Comparison of ENCODE assay signal across 9 cellular contexts in the genomic region with DNA sequence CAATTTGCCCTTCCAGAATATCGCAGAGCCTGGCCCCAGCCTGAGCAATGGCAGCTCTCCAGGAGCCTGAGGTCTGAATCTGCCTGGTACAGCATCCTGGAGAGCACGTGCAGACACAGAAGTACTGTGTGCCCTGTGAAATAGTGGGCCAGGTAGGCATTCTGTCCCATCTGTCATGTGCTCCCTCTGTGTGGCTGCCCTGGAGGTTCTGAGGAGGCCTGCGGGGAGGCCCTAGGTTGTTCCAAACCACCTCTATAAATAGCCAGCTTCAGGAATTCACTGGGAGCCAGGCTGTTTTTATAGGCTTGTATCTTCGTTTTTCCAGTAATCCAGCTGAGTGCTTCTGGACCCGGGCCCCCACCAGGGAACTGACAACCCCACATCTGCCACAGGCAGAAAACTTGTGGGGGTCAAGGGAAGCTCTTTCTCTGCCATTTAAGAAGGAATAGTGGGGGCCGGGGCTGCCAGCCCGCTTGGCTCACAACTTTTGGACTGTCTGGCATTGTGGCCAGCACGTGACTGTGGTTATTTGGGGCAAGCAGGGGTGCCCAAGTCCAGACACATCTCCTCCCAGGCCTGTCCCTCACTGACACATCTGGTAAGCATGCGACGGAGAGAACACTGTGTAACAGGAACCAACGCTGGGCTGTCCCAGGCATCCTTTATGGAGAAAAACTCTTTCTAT.
DNase-seq lines count a peak whose midpoint lies in the region; ATAC-seq and TF ChIP-seq lines count a peak whose summit lies in the region.
"Had no signal": no experiment of that assay in that cellular context is flagged by ENCODE, and none has a peak within 500 bp of the region (broad histone marks: within the 10 kb centered on the region; RNA-seq: fewer than 3 reads in every experiment).

No MANE protein-coding gene starts in this region.

- no peaks in the 10 kb centered on the region for H3K4me1 Mint-ChIP-seq in stimulated activated effector memory CD8-positive, alpha-beta T cell treated with anti-CD3 and anti-CD28 coated beads, Interleukin-12 subunit alpha, Interleukin-12 subunit beta, amount 100 ng/mL, for 72 hours

- H3K27ac Mint-ChIP-seq in stimulated activated effector memory CD8-positive, alpha-beta T cell treated with anti-CD3 and anti-CD28 coated beads, Interleukin-12 subunit alpha, Interleukin-12 subunit beta, amount 100 ng/mL, for 72 hours, result no peak overlapping the region

- H3K9me3 Mint-ChIP-seq in stimulated activated effector memory CD8-positive, alpha-beta T cell treated with anti-CD3 and anti-CD28 coated beads, Interleukin-12 subunit alpha, Interleukin-12 subunit beta, amount 100 ng/mL, for 72 hours, result no peaks in the 10 kb centered on the region

- TF ChIP-seq CTCF in lower lobe of right lung (IDR thresholded peaks at IDR 0.05) (no peak), tibial artery (IDR thresholded peaks at IDR 0.05) (peak in 1 of 2 experiments; percentile 15)

- H3K36me3 ChIP-seq in lower lobe of right lung (no peaks in the 10 kb centered on the region), tibial artery (no peaks in the 10 kb centered on the region)

- H3K9me3 ChIP-seq in lower lobe of right lung (no peaks in the 10 kb centered on the region), tibial artery (no peaks in the 10 kb centered on the region)

- no peaks in the 10 kb centered on the region for H3K36me3 Mint-ChIP-seq in stimulated activated effector memory CD8-positive, alpha-beta T cell treated with anti-CD3 and anti-CD28 coated beads, Interleukin-12 subunit alpha, Interleukin-12 subunit beta, amount 100 ng/mL, for 72 hours

- ATAC-seq in lower lobe of right lung (peak; percentile 43 to 69), HG03439 (IDR thresholded peaks at IDR 0.05; ENCODE audit: unreplicated experiment) (no peak)
- ATAC-seq in stimulated activated effector memory CD8-positive, alpha-beta T cell treated with anti-CD3 and anti-CD28 coated beads, Interleukin-12 subunit alpha, Interleukin-12 subunit beta, amount 100 ng/mL, for 72 hours, result no peak

- H3K4me3 ChIP-seq in lower lobe of right lung, result no peak overlapping the region
- H3K4me3 ChIP-seq in tibial artery, result peak overlapping the region; percentile 20 to 40
- H3K4me3 ChIP-seq: SK-N-MC had no signal

- peak; percentile 91 for DNase-seq in LHCN-M2 (ENCODE audit: low read depth)
- DNase-seq in lower lobe of right lung, result no peak
- peak; percentile 89 to 96 for DNase-seq in tibial artery
- no peak for DNase-seq in SK-N-DZ (ENCODE audit: low spot score)
- no peak for DNase-seq in stimulated activated effector memory CD8-positive, alpha-beta T cell treated with anti-CD3 and anti-CD28 coated beads, Interleukin-12 subunit alpha, Interleukin-12 subunit beta, amount 100 ng/mL, for 72 hours (ENCODE audit: low spot score in 2 of 2)
- DNase-seq: KBM-7 had no signal

- no peak overlapping the region for H3K4me3 Mint-ChIP-seq in stimulated activated effector memory CD8-positive, alpha-beta T cell treated with anti-CD3 and anti-CD28 coated beads, Interleukin-12 subunit alpha, Interleukin-12 subunit beta, amount 100 ng/mL, for 72 hours

- peak overlapping the region; percentile 65 for H3K27ac ChIP-seq in cingulate gyrus (ENCODE audit: low read depth, low read length)
- H3K27ac ChIP-seq in lower lobe of right lung, result peak overlapping the region; percentile 67
- peak overlapping the region; percentile 91 to 96 for H3K27ac ChIP-seq in tibial artery
- H3K27ac ChIP-seq: SK-N-MC had no signal

- intact Hi-C loops in lower lobe of right lung (cut with DNase I), result no loop called here
- intact Hi-C loops in tibial artery (cut with DNase I; ENCODE audit: low total_unique reads), result loop anchor here (2.0 to 5.0 kb wide), 2 partner anchors 133 to 355 kb away; a partner anchor contains a TSS

- H3K4me1 ChIP-seq in lower lobe of right lung (peaks cover 7% of the 10 kb centered on the region), tibial artery (peaks cover 4 to 78% (median 61%) of the 10 kb centered on the region in 4 donors)

- H3K27me3 ChIP-seq in lower lobe of right lung (ENCODE audit: low read depth) (no peaks in the 10 kb centered on the region), tibial artery (no peaks in the 10 kb centered on the region)

Comparison
In these comparisons a context has a peak if more than half of its experiments do, and no peak if none do; other contexts are left out.
1. DNase-seq: peak in LHCN-M2 (single experiment) and tibial artery (2 of 2); none in lower lobe of right lung (single experiment), SK-N-DZ (single experiment) and stimulated activated effector memory CD8-positive, alpha-beta T cell treated with anti-CD3 and anti-CD28 coated beads, Interleukin-12 subunit alpha, Interleukin-12 subunit beta, amount 100 ng/mL, for 72 hours (0 of 2).
2. ATAC-seq: peak in lower lobe of right lung (2 of 2); none in HG03439 (single experiment) and stimulated activated effector memory CD8-positive, alpha-beta T cell treated with anti-CD3 and anti-CD28 coated beads, Interleukin-12 subunit alpha, Interleukin-12 subunit beta, amount 100 ng/mL, for 72 hours (single experiment).
3. Peak in every context shown above with its lines, with median percentiles within 50 percentile points of each other: H3K27ac ChIP-seq.